8 cellular contexts compared by ENCODE assay signal in the genomic region with DNA sequence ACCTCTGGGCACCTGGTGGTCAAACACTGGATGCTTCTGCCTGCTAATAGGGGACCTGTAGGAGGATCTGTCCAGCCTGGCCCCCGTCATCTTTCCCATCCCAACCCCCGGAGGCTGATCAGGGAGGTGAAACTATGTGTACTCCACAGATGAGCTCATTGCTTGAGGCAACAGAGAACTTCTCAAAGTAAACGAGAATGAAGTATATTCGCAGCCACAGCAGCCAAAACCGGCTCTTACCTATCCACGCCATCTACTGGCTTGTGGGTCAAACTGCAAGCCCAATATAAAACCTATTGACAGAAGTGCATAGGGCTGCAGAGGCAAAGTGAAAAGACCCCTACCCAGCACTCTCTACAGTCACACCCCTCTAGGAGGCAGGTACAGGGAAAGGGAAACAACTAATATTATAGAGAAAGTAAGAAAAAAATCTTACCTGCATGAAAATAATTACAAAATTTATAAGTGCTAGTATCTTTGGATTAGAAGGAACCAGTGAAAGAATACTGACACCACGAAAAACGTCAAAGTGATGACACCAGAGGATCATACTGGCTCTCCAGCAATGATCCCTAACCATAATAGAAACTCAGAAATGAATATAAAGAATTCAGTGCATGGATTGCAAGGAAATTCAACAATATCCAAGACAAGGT.
DNase-seq lines count a peak whose midpoint lies in the region; ATAC-seq and TF ChIP-seq lines count a peak whose summit lies in the region.

No MANE protein-coding gene starts in this region.

- no peak overlapping the region for H3K27ac Mint-ChIP-seq in MCF 10A (ENCODE audit: low read depth, unreplicated experiment)
- H3K27ac Mint-ChIP-seq in endothelial cell (ENCODE audit: unreplicated experiment): no peak overlapping the region

- H3K79me1 ChIP-seq in neuronal stem cell (ENCODE audit: low read depth, low read length): no peaks in the 10 kb centered on the region

- H3K4me3 ChIP-seq in breast epithelium (no peak overlapping the region), HAP-1 (no peak overlapping the region), Panc1 (ENCODE audit: low read depth in 2 of 2, low read length in 2 of 2) (no peak overlapping the region), neuronal stem cell (ENCODE audit: low read length in 2 of 2) (no peak overlapping the region)

- no CpG with 5 or more reads among the region's 8 CpGs for WGBS in neuronal stem cell (ENCODE audit: extremely low coverage in 2 of 2, insufficient read length in 2 of 2, insufficient replicate concordance in 1 of 2), 2 donors

- no peak overlapping the region for H3K9ac ChIP-seq in neuronal stem cell (ENCODE audit: low read depth, low read length, poor library complexity)

- POLR2A ChIA-PET in MCF 10A (lab: Yijun Ruan, JAX) (no interaction called here), Panc1 (lab: Charles Lee) (no interaction called here)

- no peak overlapping the region for H2BK5ac ChIP-seq in neuronal stem cell (ENCODE audit: low read length)

- no peaks in the 10 kb centered on the region for H3K36me3 ChIP-seq in breast epithelium
- H3K36me3 ChIP-seq in HAP-1 (replicated peaks): no peaks in the 10 kb centered on the region
- no peaks in the 10 kb centered on the region for H3K36me3 ChIP-seq in Panc1 (ENCODE audit: control insufficient read depth, insufficient read depth, low read length)
- H3K36me3 ChIP-seq in neuronal stem cell (replicated peaks in 1 of 2; ENCODE audit: control insufficient read depth in 2 of 2, insufficient read depth in 2 of 2, low read length in 2 of 2): no peaks in the 10 kb centered on the region

- ATAC-seq in Panc1: peak; percentile 73

- DNase-seq in MCF 10A (ENCODE audit: unreplicated experiment) (peak; percentile 56), breast epithelium (ENCODE audit: low spot score in 2 of 2) (no peak), HAP-1 (ENCODE audit: low spot score in 2 of 2) (peak; percentile 60 to 65), KBM-7 (peak; percentile 37), Panc1 (ENCODE audit: low read depth, low spot score) (peak; percentile 22), endothelial cell (ENCODE audit: low spot score) (peak; percentile 25), neuronal stem cell (ENCODE audit: low spot score) (peak; percentile 18), occipital lobe (lab: John Stamatoyannopoulos, UW) (no peak)

- no peak overlapping the region for H2AK5ac ChIP-seq in neuronal stem cell (ENCODE audit: low read depth, low read length)

- H3K27ac ChIP-seq in breast epithelium (no peak overlapping the region), Panc1 (ENCODE audit: low read length) (no peak overlapping the region), neuronal stem cell (replicated peaks; ENCODE audit: low read length) (no peak overlapping the region)

- H3K18ac ChIP-seq in neuronal stem cell (ENCODE audit: low read length): no peak overlapping the region

- TF ChIP-seq CTCF in MCF 10A (IDR thresholded peaks at IDR 0.05; ENCODE audit: unreplicated experiment) (peak; percentile 70), breast epithelium (IDR thresholded peaks at IDR 0.05) (peak in 1 of 3 donors; percentile 40), Panc1 (IDR thresholded peaks at IDR 0.05) (peak; percentile 88), endothelial cell (IDR thresholded peaks at IDR 0.05; ENCODE audit: unreplicated experiment) (peak; percentile 75)

- H3K9me3 Mint-ChIP-seq in MCF 10A (ENCODE audit: unreplicated experiment) (no peaks in the 10 kb centered on the region), endothelial cell (ENCODE audit: unreplicated experiment) (no peaks in the 10 kb centered on the region)

- CTCF ChIA-PET in MCF 10A (lab: Yijun Ruan, JAX): interaction anchor here (0.6 to 3.0 kb wide), 31 partner anchors 10 to 1533 kb away, joined by 3 to 29 read pairs (median 4); no protein-coding TSS in a partner anchor
- CTCF ChIA-PET in Panc1 (lab: Charles Lee): no interaction called here

- H4K8ac ChIP-seq in neuronal stem cell (ENCODE audit: low read depth, low read length): no peak overlapping the region

- no peaks in the 10 kb centered on the region for H3K4me1 ChIP-seq in breast epithelium
- H3K4me1 ChIP-seq in HAP-1: no peaks in the 10 kb centered on the region
- no peaks in the 10 kb centered on the region for H3K4me1 ChIP-seq in Panc1 (ENCODE audit: control insufficient read depth, insufficient read depth, low read length)
- no peaks in the 10 kb centered on the region for H3K4me1 ChIP-seq in neuronal stem cell (ENCODE audit: control insufficient read depth in 2 of 2, insufficient read depth in 1 of 2, low read depth in 1 of 2, low read length in 2 of 2)

- intact Hi-C loops in MCF 10A (cut with micrococcal nuclease): loop anchor here (1.0 kb wide), 2 partner anchors 280 to 845 kb away; no protein-coding TSS in a partner anchor
- intact Hi-C loops in breast epithelium (cut with DNase I; ENCODE audit: low total_unique reads): no loop called here
- intact Hi-C loops in Panc1 (cut with micrococcal nuclease; ENCODE audit: unreplicated experiment): no loop called here

- H3K27me3 ChIP-seq in breast epithelium (no peaks in the 10 kb centered on the region), HAP-1 (ENCODE audit: low read depth) (no peaks in the 10 kb centered on the region), Panc1 (ENCODE audit: control insufficient read depth, insufficient read depth, low read length) (no peaks in the 10 kb centered on the region), neuronal stem cell (ENCODE audit: control insufficient read depth in 3 of 3, insufficient read depth in 3 of 3, low read depth in 1 of 3, low read length in 3 of 3) (no peaks in the 10 kb centered on the region)

- in situ Hi-C loops in HAP-1 (cut with MboI; ENCODE audit: low sequenced_read_pairs) (loop anchor here (25.0 kb wide), 1 partner anchor 286 kb away; no protein-coding TSS in a partner anchor), KBM-7 (cut with MboI; ENCODE audit: low pct_unique_long_range_greater_than_20kb, low sequenced_read_pairs) (no loop called here), Panc1 (cut with HindIII; ENCODE audit: low pct_unique_long_range_greater_than_20kb, low sequenced_read_pairs) (no loop called here)

- no peak overlapping the region for H3K23ac ChIP-seq in neuronal stem cell (ENCODE audit: low read depth, low read length, poor library complexity)

- no peak overlapping the region for H2BK120ac ChIP-seq in neuronal stem cell (ENCODE audit: low read depth, low read length)

- no peak overlapping the region for H2BK15ac ChIP-seq in neuronal stem cell (ENCODE audit: low read length)

- H2BK12ac ChIP-seq in neuronal stem cell (ENCODE audit: low read length): no peak overlapping the region

- H3K9me3 ChIP-seq in breast epithelium (no peaks in the 10 kb centered on the region), HAP-1 (no peaks in the 10 kb centered on the region), Panc1 (ENCODE audit: control insufficient read depth, insufficient read depth, low read depth, low read length) (no peaks in the 10 kb centered on the region), neuronal stem cell (replicated peaks in 1 of 2; ENCODE audit: control insufficient read depth in 2 of 2, insufficient read depth in 1 of 2, low read depth in 1 of 2, low read length in 2 of 2) (no peaks in the 10 kb centered on the region)

- no peak overlapping the region for H4K91ac ChIP-seq in neuronal stem cell (ENCODE audit: low read depth, low read length, poor library complexity)

- H3K27me3 Mint-ChIP-seq in MCF 10A (ENCODE audit: insufficient read depth, unreplicated experiment): peaks cover 68% of the 10 kb centered on the region
- no peaks in the 10 kb centered on the region for H3K27me3 Mint-ChIP-seq in endothelial cell (ENCODE audit: unreplicated experiment)

- no peak for TF ChIP-seq POLR2A in breast epithelium (IDR thresholded peaks at IDR 0.05)

- BruUV-seq in MCF 10A (replicated peaks; lab: Mats Ljungman, UMichigan) (no TSS peak), Panc1 (replicated peaks; lab: Mats Ljungman, UMichigan) (no TSS peak)

- no peak overlapping the region for H3K14ac ChIP-seq in neuronal stem cell (ENCODE audit: low read length)

- H3K36me3 Mint-ChIP-seq in MCF 10A (ENCODE audit: insufficient read depth, unreplicated experiment): no peaks in the 10 kb centered on the region
- no peaks in the 10 kb centered on the region for H3K36me3 Mint-ChIP-seq in endothelial cell (ENCODE audit: low read depth, unreplicated experiment)

- H3K4me1 Mint-ChIP-seq in MCF 10A (ENCODE audit: insufficient read depth, unreplicated experiment) (no peaks in the 10 kb centered on the region), endothelial cell (ENCODE audit: unreplicated experiment) (no peaks in the 10 kb centered on the region)

- peak overlapping the region; percentile 69 for H2AFZ ChIP-seq in neuronal stem cell (ENCODE audit: low read length)

- no peak overlapping the region for H3K4ac ChIP-seq in neuronal stem cell (ENCODE audit: low read length)

- H3K4me3 Mint-ChIP-seq in MCF 10A (ENCODE audit: unreplicated experiment) (no peak overlapping the region), endothelial cell (ENCODE audit: unreplicated experiment) (no peak overlapping the region)

- no peak overlapping the region for H3K4me2 ChIP-seq in neuronal stem cell (ENCODE audit: insufficient read depth, low read length, poor library complexity, severe bottlenecking)

Comparison
In these comparisons a context has a peak if more than half of its experiments do, and no peak if none do; other contexts are left out.
1. DNase-seq: peak in MCF 10A (single experiment), HAP-1 (2 of 2), KBM-7 (single experiment), Panc1 (single experiment), endothelial cell (single experiment) and neuronal stem cell (single experiment); none in breast epithelium (0 of 2) and occipital lobe (single experiment).